Comparison of ENCODE assay signal across 19 cellular contexts in the genomic region with DNA sequence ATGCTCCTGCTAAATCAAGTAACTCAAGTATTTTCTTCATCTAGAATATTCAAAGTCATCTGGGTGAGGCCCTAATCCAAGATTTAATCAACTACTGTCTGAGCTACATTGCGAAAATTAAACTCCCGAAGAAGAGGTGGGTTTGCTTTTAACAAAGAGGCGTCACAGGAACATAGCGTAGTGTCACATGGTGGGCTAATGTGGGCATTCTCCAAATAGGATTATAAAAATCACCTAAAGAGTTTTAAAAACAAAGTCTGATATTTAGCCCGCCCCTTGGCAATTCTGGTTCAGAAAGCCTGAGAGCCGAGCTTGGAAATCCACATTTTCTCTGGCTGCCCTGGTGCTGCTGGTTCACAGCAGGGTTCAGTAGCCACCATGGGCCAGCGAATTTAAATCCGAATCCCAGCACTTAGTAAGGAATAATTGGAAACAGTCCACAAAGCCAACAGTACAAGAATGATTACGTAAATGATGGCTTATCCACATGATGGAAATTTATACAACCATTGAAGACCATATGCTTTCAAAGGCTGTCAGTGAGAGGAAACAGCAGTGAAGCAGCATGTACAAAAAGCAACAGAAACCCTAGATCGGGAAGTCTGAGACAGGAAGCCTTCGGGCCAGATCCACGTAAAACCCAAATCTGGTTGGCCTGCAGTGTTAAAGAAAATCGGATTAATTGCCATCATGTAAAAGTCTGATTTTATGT.
"Had no signal": no experiment of that assay in that cellular context is flagged by ENCODE, and none has a peak within 500 bp of the region (broad histone marks: within the 10 kb centered on the region; RNA-seq: fewer than 3 reads in every experiment).

No MANE protein-coding gene starts in this region.

- H3K27ac ChIP-seq: foreskin keratinocyte, lower lobe of right lung, right atrium auricular region, skin epidermis, suprapubic skin had no signal

- H3K9me3 ChIP-seq: lower lobe of right lung, right atrium auricular region, suprapubic skin had no signal

- H3K9me3 Mint-ChIP-seq: activated CD4-positive, alpha-beta T cell treated with anti-CD3 and anti-CD28 coated beads, Interleukin-2, amount 10 ng/mL, durations not matched to agents 24 days and 14 days; activated T-cell treated with anti-CD3 and anti-CD28 coated beads, Interleukin-2, amount 50 U/mL, for 72 hours; nephron; T-helper 1 cell treated with Interleukin-12 subunit alpha and Interleukin-12 subunit beta and Interleukin-4 antibody, amounts not matched to agents 30 μg/mL and 1 μg/mL, for 36 hours; type B pancreatic cell had no signal

- H3K4me3 ChIP-seq: lower lobe of right lung, right atrium auricular region, skin epidermis, suprapubic skin had no signal

- H3K27me3 Mint-ChIP-seq: activated CD4-positive, alpha-beta T cell treated with anti-CD3 and anti-CD28 coated beads, Interleukin-2, amount 10 ng/mL, durations not matched to agents 24 days and 14 days; type B pancreatic cell had no signal

- H3K27ac Mint-ChIP-seq: activated CD4-positive, alpha-beta T cell treated with anti-CD3 and anti-CD28 coated beads, Interleukin-2, amount 10 ng/mL, durations not matched to agents 24 days and 14 days; nephron; T-helper 1 cell treated with Interleukin-12 subunit alpha and Interleukin-12 subunit beta and Interleukin-4 antibody, amounts not matched to agents 30 μg/mL and 1 μg/mL, for 36 hours; type B pancreatic cell had no signal

- H3K4me1 Mint-ChIP-seq: nephron had no signal

- H3K4me1 ChIP-seq: lower lobe of right lung, right atrium auricular region, suprapubic skin had no signal

- H3K27me3 ChIP-seq: foreskin keratinocyte, right atrium auricular region, suprapubic skin had no signal

- FAIRE-seq: colon had no signal

- H3K4me3 Mint-ChIP-seq: activated CD4-positive, alpha-beta T cell treated with anti-CD3 and anti-CD28 coated beads, Interleukin-2, amount 10 ng/mL, durations not matched to agents 24 days and 14 days; activated T-cell treated with anti-CD3 and anti-CD28 coated beads, Interleukin-2, amount 50 U/mL, for 72 hours; nephron; T-helper 1 cell treated with Interleukin-12 subunit alpha and Interleukin-12 subunit beta and Interleukin-4 antibody, amounts not matched to agents 30 μg/mL and 1 μg/mL, for 36 hours; type B pancreatic cell had no signal

- DNase-seq: activated CD4-positive, alpha-beta T cell treated with anti-CD3 and anti-CD28 coated beads, Interleukin-2, amount 10 ng/mL, durations not matched to agents 24 days and 14 days; activated CD8-positive, alpha-beta memory T cell treated with anti-CD3 and anti-CD28 coated beads, Interleukin-2, amount 50 U/mL, for 48 hours; activated naive CD4-positive, alpha-beta T cell treated with Interleukin-2 at 50 U/mL for 16 hours; activated T-cell treated with anti-CD3 and anti-CD28 coated beads, Interleukin-2, amount 50 U/mL, for 72 hours; aorta; foreskin keratinocyte; glutamatergic neuron; kidney glomerular epithelial cell; lower lobe of right lung; stimulated activated CD4-positive, alpha-beta T cell treated with anti-CD3 and anti-CD28 coated beads, Interleukin-4, amount 100 ng/mL, for 24 hours; stimulated activated naive CD4-positive, alpha-beta T cell treated with Interleukin-2 at 50 U/mL for 16 hours had no signal

- ATAC-seq: activated T-cell treated with anti-CD3 and anti-CD28 coated beads, Interleukin-2, amount 50 U/mL, for 72 hours; esophagus mucosa; foreskin keratinocyte; lower lobe of right lung had no signal
